ENCODE assay signal across 1 cellular context in the genomic region with DNA sequence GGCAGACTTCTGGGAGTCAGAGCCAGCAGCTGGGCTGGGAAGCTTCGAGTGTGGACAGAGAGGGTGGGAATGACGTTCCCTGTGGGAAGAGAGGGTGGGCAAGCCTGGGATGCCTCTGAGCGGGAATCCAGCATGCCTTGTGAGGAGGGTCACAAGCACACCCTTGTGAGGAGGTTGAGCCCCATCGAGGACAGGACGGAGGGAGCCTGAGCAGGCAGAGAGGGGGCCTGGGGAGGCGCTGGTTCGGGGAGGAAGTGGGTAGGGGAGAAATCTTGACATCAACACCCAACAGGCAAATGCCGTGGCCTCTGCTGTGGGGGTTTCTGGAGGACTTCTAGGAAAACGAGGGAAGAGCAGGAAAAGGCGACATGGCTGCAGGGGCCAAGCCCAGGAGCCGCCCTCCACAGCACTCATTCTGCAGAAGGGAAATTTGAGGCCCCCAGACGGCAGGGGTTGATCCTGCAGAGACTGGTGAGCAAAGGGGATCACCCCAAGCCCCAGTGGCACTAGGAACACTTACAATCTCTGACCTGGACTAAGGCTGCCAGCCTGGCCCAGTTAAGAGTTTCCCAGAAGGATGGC.
TF ChIP-seq lines count a peak whose summit lies in the region.

No MANE protein-coding gene starts in this region.

TF ChIP-seq in H1, 55 proteins besides CTCF, POLR2A, EP300 and RAD21:
- TF ChIP-seq HDAC2 (IDR thresholded peaks at IDR 0.05; ENCODE audit: borderline replicate concordance in 1 of 2, low read depth in 2 of 2, low read length in 2 of 2): no peak
- TF ChIP-seq MAX (IDR thresholded peaks at IDR 0.05): peak; percentile 89
- peak; percentile 97 for TF ChIP-seq E2F6 (IDR thresholded peaks at IDR 0.05)
